In the genomic region with DNA sequence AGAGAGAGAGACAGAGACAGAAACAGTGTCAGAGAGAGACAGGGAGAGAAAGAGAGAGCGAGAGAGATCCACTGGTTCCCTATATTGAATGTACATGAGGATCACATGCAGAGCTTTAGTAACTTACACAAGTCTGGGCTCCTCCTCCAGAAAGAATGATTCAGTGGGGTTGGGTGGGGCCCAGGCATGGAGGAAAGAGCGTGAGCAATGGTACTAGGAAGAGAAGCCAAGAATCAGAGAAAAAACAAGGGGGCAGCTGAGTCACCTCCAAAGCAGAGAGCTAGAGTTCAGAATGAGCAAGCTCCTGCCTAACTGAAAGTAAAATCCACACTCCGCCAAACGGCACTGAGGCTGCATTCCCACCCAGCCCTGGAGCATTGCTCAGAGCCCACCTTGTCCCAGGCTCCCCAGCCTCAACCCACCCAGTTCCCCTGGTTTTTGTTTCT, we compare ENCODE assay signal across 1 cellular context.
A peak's percentile ranks its signal among the peaks of the same experiment; 100 is the strongest.
TF ChIP-seq lines count a peak whose summit lies in the region.

No MANE protein-coding gene starts in this region.

TF ChIP-seq in IMR-90, 13 proteins besides CTCF, POLR2A, EP300 and RAD21 (continued from another document):
- TF ChIP-seq, protein P1, sequence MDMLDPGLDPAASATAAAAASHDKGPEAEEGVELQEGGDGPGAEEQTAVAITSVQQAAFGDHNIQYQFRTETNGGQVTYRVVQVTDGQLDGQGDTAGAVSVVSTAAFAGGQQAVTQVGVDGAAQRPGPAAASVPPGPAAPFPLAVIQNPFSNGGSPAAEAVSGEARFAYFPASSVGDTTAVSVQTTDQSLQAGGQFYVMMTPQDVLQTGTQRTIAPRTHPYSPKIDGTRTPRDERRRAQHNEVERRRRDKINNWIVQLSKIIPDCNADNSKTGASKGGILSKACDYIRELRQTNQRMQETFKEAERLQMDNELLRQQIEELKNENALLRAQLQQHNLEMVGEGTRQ (IDR thresholded peaks at IDR 0.05; ENCODE audit: low read depth, low read length): peak; percentile 66
- TF ChIP-seq SMC3 (IDR thresholded peaks at IDR 0.05; ENCODE audit: low read depth, low read length): 0 out of 2 replicates have a peak, but pooled peaks have one; percentile 21
- TF ChIP-seq, protein P2, sequence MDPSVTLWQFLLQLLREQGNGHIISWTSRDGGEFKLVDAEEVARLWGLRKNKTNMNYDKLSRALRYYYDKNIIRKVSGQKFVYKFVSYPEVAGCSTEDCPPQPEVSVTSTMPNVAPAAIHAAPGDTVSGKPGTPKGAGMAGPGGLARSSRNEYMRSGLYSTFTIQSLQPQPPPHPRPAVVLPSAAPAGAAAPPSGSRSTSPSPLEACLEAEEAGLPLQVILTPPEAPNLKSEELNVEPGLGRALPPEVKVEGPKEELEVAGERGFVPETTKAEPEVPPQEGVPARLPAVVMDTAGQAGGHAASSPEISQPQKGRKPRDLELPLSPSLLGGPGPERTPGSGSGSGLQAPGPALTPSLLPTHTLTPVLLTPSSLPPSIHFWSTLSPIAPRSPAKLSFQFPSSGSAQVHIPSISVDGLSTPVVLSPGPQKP (IDR thresholded peaks at IDR 0.05; ENCODE audit: borderline replicate concordance, low read depth, low read length): no peak
- no peak for TF ChIP-seq RCOR1 (IDR thresholded peaks at IDR 0.05; ENCODE audit: insufficient replicate concordance, low read length)
TF ChIP-seq in IMR-90: peak in this region for 10.
